In the genomic region with DNA sequence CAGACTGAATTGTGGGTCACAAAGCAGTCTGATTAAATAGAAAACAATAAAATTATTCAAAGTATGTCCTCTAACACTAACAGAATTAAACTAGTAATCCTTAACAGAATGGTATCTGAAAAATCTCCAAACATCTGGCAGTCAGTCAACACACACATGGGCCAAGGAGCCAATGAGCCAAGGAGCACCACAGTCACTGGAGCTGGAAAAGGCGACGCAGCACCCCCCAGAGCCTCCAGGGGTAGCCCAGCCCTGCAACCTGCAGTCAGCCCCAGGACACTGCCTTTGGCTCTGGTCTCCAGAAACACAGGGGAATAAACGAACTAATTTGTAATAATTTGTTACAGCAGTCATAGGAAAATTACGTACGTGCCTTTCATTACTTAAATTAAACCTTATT, we compare ENCODE assay signal across 12 cellular contexts. TPM values are rescaled to one million over a fixed set of nuclear protein-coding genes. Genes with fewer than 3 reads are reported as not detected.
DNase-seq lines count a peak whose midpoint lies in the region; ATAC-seq and TF ChIP-seq lines count a peak whose summit lies in the region.
"Had no signal": no experiment of that assay in that cellular context is flagged by ENCODE, and none has a peak within 500 bp of the region (broad histone marks: within the 10 kb centered on the region; RNA-seq: fewer than 3 reads in every experiment).

No MANE protein-coding gene starts in this region.

- no peak overlapping the region for H3K4me3 Mint-ChIP-seq in activated T-helper 17 cell treated with anti-CD3 and anti-CD28 coated beads, Interleukin-2, amount 50 U/mL, for 72 hours

- H3K4me1 ChIP-seq in right atrium auricular region: peaks cover 0 to 38% of the 10 kb centered on the region in 2 donors
- H3K4me1 ChIP-seq in foreskin keratinocyte: no peaks in the 10 kb centered on the region

- TF ChIP-seq CTCF in right atrium auricular region (IDR thresholded peaks at IDR 0.05) (no peak), foreskin keratinocyte (conservative IDR thresholded peaks at IDR 0.05) (no peak), coronary artery (IDR thresholded peaks at IDR 0.05) (no peak)

- no peaks in the 10 kb centered on the region for H3K36me3 ChIP-seq in right atrium auricular region

- H3K27ac Mint-ChIP-seq in activated T-helper 17 cell treated with anti-CD3 and anti-CD28 coated beads, Interleukin-2, amount 50 U/mL, for 72 hours: peak overlapping the region; percentile 79

- intact Hi-C loops in left ventricle myocardium superior (cut with micrococcal nuclease) (no loop called here), Right ventricle myocardium superior (cut with DNase I) (no loop called here)

- H3K27ac ChIP-seq in right atrium auricular region: no peak overlapping the region
- H3K27ac ChIP-seq in foreskin keratinocyte: no peak overlapping the region
- H3K27ac ChIP-seq in coronary artery: no peak overlapping the region
- H3K27ac ChIP-seq: RWPE1 had no signal

- no peaks in the 10 kb centered on the region for H3K9me3 Mint-ChIP-seq in activated T-helper 17 cell treated with anti-CD3 and anti-CD28 coated beads, Interleukin-2, amount 50 U/mL, for 72 hours

- H3K4me3 ChIP-seq in right atrium auricular region: no peak overlapping the region
- no peak overlapping the region for H3K4me3 ChIP-seq in coronary artery

- H3K27me3 ChIP-seq in right atrium auricular region (no peaks in the 10 kb centered on the region), foreskin keratinocyte (no peaks in the 10 kb centered on the region)

- DNase-seq in left ventricle myocardium superior (no peak), right atrium auricular region (ENCODE audit: low spot score) (no peak), foreskin keratinocyte (no peak), epidermal melanocyte (ENCODE audit: insufficient read length, low spot score) (no peak), NCI-H2171 treated with DMSO at 0.1 percent for 48 hours (lab: John Stamatoyannopoulos, UW) (no peak), Right ventricle myocardium superior (no peak), coronary artery (ENCODE audit: low spot score) (no peak)
- DNase-seq: activated CD8-positive, alpha-beta memory T cell treated with anti-CD3 and anti-CD28 coated beads, Interleukin-2, amount 50 U/mL, for 48 hours; AML-193; amniotic stem cell had no signal

- peaks cover 6% of the 10 kb centered on the region for H3K36me3 Mint-ChIP-seq in activated T-helper 17 cell treated with anti-CD3 and anti-CD28 coated beads, Interleukin-2, amount 50 U/mL, for 72 hours (ENCODE audit: low read depth)

- no peaks in the 10 kb centered on the region for H3K9me3 ChIP-seq in right atrium auricular region

- peaks cover 44% of the 10 kb centered on the region for H3K4me1 Mint-ChIP-seq in activated T-helper 17 cell treated with anti-CD3 and anti-CD28 coated beads, Interleukin-2, amount 50 U/mL, for 72 hours

- no peaks in the 10 kb centered on the region for H3K27me3 Mint-ChIP-seq in activated T-helper 17 cell treated with anti-CD3 and anti-CD28 coated beads, Interleukin-2, amount 50 U/mL, for 72 hours

- ATAC-seq in left ventricle myocardium superior (peak; percentile 32), foreskin keratinocyte (peak; percentile 24), Right ventricle myocardium superior (ENCODE audit: poor library complexity) (no peak)
- no peak for ATAC-seq in activated T-helper 17 cell treated with anti-CD3 and anti-CD28 coated beads, Interleukin-2, amount 50 U/mL, for 72 hours (replicated peaks)

RNA-seq across cellular contexts. Expression of gene TUBGCP3, which starts 12.3 kb away (rescaled TPM):
- total RNA-seq in left ventricle myocardium superior: 16.0 TPM
- total RNA-seq in right atrium auricular region: 10 to 100 TPM in 1 of 2 donors, 1 to 10 TPM in 1; 9.8 to 14.7 TPM
- 10 to 100 TPM; 31.3 to 46.4 TPM for total RNA-seq in activated T-helper 17 cell treated with anti-CD3 and anti-CD28 coated beads, Interleukin-2, amount 50 U/mL, for 72 hours
- total RNA-seq in foreskin keratinocyte: 26.4 and 28.3 TPM in 2 replicates
- polyA plus RNA-seq in foreskin keratinocyte: 10.0 and 10.4 TPM in 2 replicates
- total RNA-seq in Right ventricle myocardium superior: 14.1 TPM

Comparison
In these comparisons a context has a peak if more than half of its experiments do, and no peak if none do; other contexts are left out.
1. ATAC-seq: peak in left ventricle myocardium superior (single experiment) and foreskin keratinocyte (single experiment); none in activated T-helper 17 cell treated with anti-CD3 and anti-CD28 coated beads, Interleukin-2, amount 50 U/mL, for 72 hours (single experiment) and Right ventricle myocardium superior (single experiment).